Comparison of ENCODE assay signal across 2 cellular contexts in the genomic region with DNA sequence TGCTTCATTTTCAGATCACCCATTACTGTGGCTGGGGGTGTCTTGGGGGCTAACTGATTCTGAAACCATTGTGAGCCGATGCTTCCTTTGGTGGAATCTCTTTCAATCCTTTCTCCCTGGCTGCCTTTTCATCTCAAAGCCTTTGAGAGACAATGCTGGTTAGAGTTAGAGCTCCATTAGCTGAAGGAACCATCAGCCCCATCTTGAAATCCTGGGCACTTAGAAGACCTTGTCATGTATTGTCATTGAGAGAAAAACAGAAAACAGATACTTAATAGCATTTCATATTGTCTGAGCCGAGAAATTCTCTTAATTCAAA.
TF ChIP-seq lines count a peak whose summit lies in the region.

No MANE protein-coding gene starts in this region.

TF ChIP-seq in SK-N-SH, 30 proteins besides CTCF, POLR2A, EP300 and RAD21 (continued from another document):
- TF ChIP-seq FOSL2 (IDR thresholded peaks at IDR 0.05; ENCODE audit: borderline replicate concordance, low read depth), result no peak
- TF ChIP-seq, protein P1, sequence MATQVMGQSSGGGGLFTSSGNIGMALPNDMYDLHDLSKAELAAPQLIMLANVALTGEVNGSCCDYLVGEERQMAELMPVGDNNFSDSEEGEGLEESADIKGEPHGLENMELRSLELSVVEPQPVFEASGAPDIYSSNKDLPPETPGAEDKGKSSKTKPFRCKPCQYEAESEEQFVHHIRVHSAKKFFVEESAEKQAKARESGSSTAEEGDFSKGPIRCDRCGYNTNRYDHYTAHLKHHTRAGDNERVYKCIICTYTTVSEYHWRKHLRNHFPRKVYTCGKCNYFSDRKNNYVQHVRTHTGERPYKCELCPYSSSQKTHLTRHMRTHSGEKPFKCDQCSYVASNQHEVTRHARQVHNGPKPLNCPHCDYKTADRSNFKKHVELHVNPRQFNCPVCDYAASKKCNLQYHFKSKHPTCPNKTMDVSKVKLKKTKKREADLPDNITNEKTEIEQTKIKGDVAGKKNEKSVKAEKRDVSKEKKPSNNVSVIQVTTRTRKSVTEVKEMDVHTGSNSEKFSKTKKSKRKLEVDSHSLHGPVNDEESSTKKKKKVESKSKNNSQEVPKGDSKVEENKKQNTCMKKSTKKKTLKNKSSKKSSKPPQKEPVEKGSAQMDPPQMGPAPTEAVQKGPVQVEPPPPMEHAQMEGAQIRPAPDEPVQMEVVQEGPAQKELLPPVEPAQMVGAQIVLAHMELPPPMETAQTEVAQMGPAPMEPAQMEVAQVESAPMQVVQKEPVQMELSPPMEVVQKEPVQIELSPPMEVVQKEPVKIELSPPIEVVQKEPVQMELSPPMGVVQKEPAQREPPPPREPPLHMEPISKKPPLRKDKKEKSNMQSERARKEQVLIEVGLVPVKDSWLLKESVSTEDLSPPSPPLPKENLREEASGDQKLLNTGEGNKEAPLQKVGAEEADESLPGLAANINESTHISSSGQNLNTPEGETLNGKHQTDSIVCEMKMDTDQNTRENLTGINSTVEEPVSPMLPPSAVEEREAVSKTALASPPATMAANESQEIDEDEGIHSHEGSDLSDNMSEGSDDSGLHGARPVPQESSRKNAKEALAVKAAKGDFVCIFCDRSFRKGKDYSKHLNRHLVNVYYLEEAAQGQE (IDR thresholded peaks at IDR 0.05; ENCODE audit: low read depth, low read length), result no peak
- TF ChIP-seq, protein P2, sequence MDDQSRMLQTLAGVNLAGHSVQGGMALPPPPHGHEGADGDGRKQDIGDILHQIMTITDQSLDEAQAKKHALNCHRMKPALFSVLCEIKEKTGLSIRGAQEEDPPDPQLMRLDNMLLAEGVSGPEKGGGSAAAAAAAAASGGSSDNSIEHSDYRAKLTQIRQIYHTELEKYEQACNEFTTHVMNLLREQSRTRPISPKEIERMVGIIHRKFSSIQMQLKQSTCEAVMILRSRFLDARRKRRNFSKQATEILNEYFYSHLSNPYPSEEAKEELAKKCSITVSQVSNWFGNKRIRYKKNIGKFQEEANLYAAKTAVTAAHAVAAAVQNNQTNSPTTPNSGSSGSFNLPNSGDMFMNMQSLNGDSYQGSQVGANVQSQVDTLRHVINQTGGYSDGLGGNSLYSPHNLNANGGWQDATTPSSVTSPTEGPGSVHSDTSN (IDR thresholded peaks at IDR 0.05), result no peak
- no peak for TF ChIP-seq CHD2 (IDR thresholded peaks at IDR 0.05; ENCODE audit: low read length, partially characterized antibody)
- no peak for TF ChIP-seq NRF1 (IDR thresholded peaks at IDR 0.05; ENCODE audit: low read depth, low read length)
- TF ChIP-seq SIN3A (IDR thresholded peaks at IDR 0.05; ENCODE audit: borderline replicate concordance, low read depth, low read length), result no peak
- TF ChIP-seq MXI1 (IDR thresholded peaks at IDR 0.05; ENCODE audit: low read depth, low read length), result no peak
- TF ChIP-seq SMC3 (IDR thresholded peaks at IDR 0.05; ENCODE audit: low read depth, low read length), result no peak

TF ChIP-seq in HEK293T, 16 proteins besides CTCF, POLR2A, EP300 and RAD21 (continued from another document):
- TF ChIP-seq BHLHE40 (IDR thresholded peaks at IDR 0.05; ENCODE audit: borderline replicate concordance) (no peak), HDGF (IDR thresholded peaks at IDR 0.05; ENCODE audit: borderline replicate concordance) (no peak), ZNF384 (IDR thresholded peaks at IDR 0.05) (no peak), SP1 (IDR thresholded peaks at IDR 0.05) (no peak), ELF4 (IDR thresholded peaks at IDR 0.05) (no peak), FOXA1 (IDR thresholded peaks at IDR 0.05) (no peak)
